ENCODE assay signal across 35 cellular contexts in the genomic region with DNA sequence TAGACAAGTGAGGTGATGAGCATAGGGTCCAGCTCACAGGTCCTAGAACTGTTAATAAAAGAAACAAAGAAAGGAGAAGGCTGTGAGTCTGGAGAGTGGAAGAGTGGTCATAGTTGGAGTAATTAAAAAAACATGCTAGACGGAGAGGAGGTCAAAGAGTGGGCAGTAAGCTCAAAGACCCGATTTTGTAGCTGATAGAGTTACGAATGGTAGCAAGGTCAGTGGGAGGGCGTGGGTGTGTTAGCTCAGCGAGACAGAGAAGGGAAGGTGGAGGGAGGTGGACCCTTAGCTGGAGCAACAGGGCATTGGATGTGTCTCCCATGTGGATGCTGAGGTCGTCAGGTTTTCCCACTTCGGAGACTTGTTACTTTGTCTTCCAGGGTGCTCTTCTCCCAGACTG.
"Had no signal": no experiment of that assay in that cellular context is flagged by ENCODE, and none has a peak within 500 bp of the region (broad histone marks: within the 10 kb centered on the region; RNA-seq: fewer than 3 reads in every experiment).

No MANE protein-coding gene starts in this region.

- DNase-seq: Karpas-422, Kasumi-1, MG63, MM.1S, MV-4-11, NCI-H1048, NCI-H1092, NCI-H1092 treated with DMSO at 0.1 percent for 48 hours, NCI-H1105, NCI-H1105 treated with DMSO at 0.1 percent for 48 hours, NCI-H1417, NCI-H1417 treated with DMSO at 0.1 percent for 48 hours, NCI-H1436, NCI-H1436 treated with DMSO at 0.1 percent for 48 hours, NCI-H146, NCI-H1694, NCI-H1694 treated with DMSO at 0.1 percent for 48 hours, NCI-H187, NCI-H187 treated with DMSO at 0.1 percent for 48 hours, NCI-H1930, NCI-H2029, NCI-H2029 treated with DMSO at 0.1 percent for 48 hours, NCI-H2081, NCI-H2081 treated with DMSO at 0.1 percent for 48 hours, NCI-H2107, NCI-H2171, NCI-H2171 treated with DMSO at 0.1 percent for 48 hours, NCI-H2227 treated with DMSO at 0.1 percent for 48 hours, NCI-H226, NCI-H345, NCI-H446, NCI-H446 treated with DMSO at 0.1 percent for 48 hours, NCI-H510A, NCI-H510A treated with DMSO at 0.1 percent for 48 hours had no signal

- H3K9me3 ChIP-seq: MG63 had no signal

- H3K27ac ChIP-seq: KMS-11 had no signal

- H3K4me3 ChIP-seq: MG63 had no signal

- H3K36me3 ChIP-seq: MG63 had no signal

- H3K9ac ChIP-seq: KMS-11 had no signal

- H3K4me2 ChIP-seq: KMS-11 had no signal
